ENCODE assay signal across 8 cellular contexts in genomic region chr2:67840460-67841068, GRCh38.
A peak's percentile ranks its signal among the peaks of the same experiment; 100 is the strongest.
DNase-seq lines count a peak whose midpoint lies in the region; ATAC-seq and TF ChIP-seq lines count a peak whose summit lies in the region.

No MANE protein-coding gene starts in this region.

- TF ChIP-seq CTCF in WI38 (IDR thresholded peaks at IDR 0.05; ENCODE audit: low read depth, low read length): peak; percentile 91
- TF ChIP-seq CTCF in neural crest cell (conservative IDR thresholded peaks at IDR 0.05): peak; percentile 83

- H3K27ac Mint-ChIP-seq in neural crest cell (ENCODE audit: unreplicated experiment): no peak overlapping the region

- CTCF ChIA-PET in HEK293T (lab: Yijun Ruan, JAX): interaction anchor here (0.6 to 1.5 kb wide), 4 partner anchors 104 to 230 kb away, joined by 3 to 9 read pairs (median 3); no protein-coding TSS in a partner anchor

- no peak for ATAC-seq in GM21381 (IDR thresholded peaks at IDR 0.05; ENCODE audit: unreplicated experiment)

- no peaks in the 10 kb centered on the region for H3K36me3 Mint-ChIP-seq in neural crest cell (ENCODE audit: low read depth)

- POLR2A ChIA-PET in HEK293T (lab: Yijun Ruan, JAX): interaction anchor here (0.5 kb wide), 1 partner anchor 24 kb away, joined by 3 read pairs; no protein-coding TSS in a partner anchor

- no peak overlapping the region for H3K4me3 Mint-ChIP-seq in neural crest cell

- peak; percentile 22 to 33 for DNase-seq in activated T-cell treated with anti-CD3 and anti-CD28 coated beads, Interleukin-2, amount 50 U/mL, for 48 hours
- DNase-seq in activated T-cell treated with anti-CD3 and anti-CD28 coated beads for 4 hours: no peak
- peak; percentile 72 for DNase-seq in HEK293T (ENCODE audit: extremely low spot score)
- peak; percentile 64 for DNase-seq in NCI-H1694 (lab: John Stamatoyannopoulos, UW)
- DNase-seq in fibroblast of the conjunctiva (ENCODE audit: low read depth): peak; percentile 65
- peak; percentile 39 for DNase-seq in neural crest cell (ENCODE audit: low read depth, low spot score)

- peaks cover 25% of the 10 kb centered on the region for H3K27me3 Mint-ChIP-seq in neural crest cell (ENCODE audit: low read depth)

- no peaks in the 10 kb centered on the region for H3K9me3 Mint-ChIP-seq in neural crest cell

- no peak overlapping the region for H3K4me3 ChIP-seq in WI38 (ENCODE audit: low read depth, low read length)

- H3K4me1 Mint-ChIP-seq in neural crest cell: no peaks in the 10 kb centered on the region

TF ChIP-seq in HEK293T, 16 proteins besides CTCF, POLR2A, EP300 and RAD21:
- no peak for TF ChIP-seq L3MBTL2 (conservative IDR thresholded peaks at IDR 0.05)
- TF ChIP-seq FOXA1 (IDR thresholded peaks at IDR 0.05): no peak
- TF ChIP-seq SP1 (IDR thresholded peaks at IDR 0.05): no peak
- peak; percentile 55 for TF ChIP-seq PKNOX1 (IDR thresholded peaks at IDR 0.05)
- TF ChIP-seq HDGF (IDR thresholded peaks at IDR 0.05; ENCODE audit: borderline replicate concordance): no peak
- TF ChIP-seq ELF4 (IDR thresholded peaks at IDR 0.05): no peak
- no peak for TF ChIP-seq TARDBP (IDR thresholded peaks at IDR 0.05)
- TF ChIP-seq CTBP1 (IDR thresholded peaks at IDR 0.05; ENCODE audit: borderline replicate concordance): no peak
TF ChIP-seq in HEK293T: peak in this region for 1.
